In the genomic region with DNA sequence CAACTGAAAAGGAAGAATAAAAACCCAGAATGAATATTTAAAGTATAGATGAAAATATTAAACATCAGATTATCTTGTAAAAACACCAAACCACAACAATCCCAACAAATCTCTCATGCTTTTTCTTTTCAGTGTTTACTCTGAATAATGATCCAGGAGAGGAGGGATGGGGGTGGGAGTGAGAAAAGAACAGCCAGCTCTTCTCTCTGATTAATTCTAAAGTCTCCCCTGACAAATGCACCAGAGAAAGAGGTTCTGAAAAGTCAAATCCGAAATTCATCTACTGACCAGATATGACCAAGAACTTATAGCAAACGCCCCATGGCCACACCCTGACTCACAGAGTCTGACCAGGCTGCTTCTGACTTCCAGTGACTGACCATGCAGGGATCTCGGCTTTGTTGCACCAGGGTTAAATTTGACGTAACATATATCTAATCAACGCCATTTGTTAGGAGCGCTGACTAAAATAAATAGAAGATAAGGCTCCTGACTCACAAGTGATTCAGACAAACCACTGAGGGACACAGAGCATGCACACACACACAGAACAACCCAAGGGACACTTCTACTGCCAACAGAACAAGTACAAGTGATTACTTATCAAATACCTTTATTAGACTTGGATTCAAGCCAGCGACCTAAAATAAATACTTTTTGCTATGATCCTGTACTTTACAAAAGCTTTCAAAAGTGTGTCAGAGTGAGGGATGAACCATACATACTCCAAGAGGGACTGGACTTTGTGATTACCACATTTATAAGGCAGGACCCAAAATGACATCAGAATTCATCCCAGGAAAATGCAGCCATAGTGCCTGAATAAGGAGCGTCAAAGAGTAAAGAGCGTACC, we compare ENCODE assay signal across 1 cellular context.
A peak's percentile ranks its signal among the peaks of the same experiment; 100 is the strongest.
TF ChIP-seq lines count a peak whose summit lies in the region.

No MANE protein-coding gene starts in this region.

TF ChIP-seq in HepG2, 621 proteins besides CTCF, POLR2A, EP300 and RAD21 (continued from another document and continues in another):
- TF ChIP-seq ZBTB20 (CRISPR knock-in tag; IDR thresholded peaks at IDR 0.05; ENCODE audit: borderline replicate concordance, low read depth) (0 out of 2 replicates have a peak, but pooled peaks have one; percentile 23), NR2C2 (CRISPR knock-in tag; IDR thresholded peaks at IDR 0.05; ENCODE audit: borderline replicate concordance) (no peak; the same call in 1 of the 2 replicates), NKX3-1 (CRISPR knock-in tag; IDR thresholded peaks at IDR 0.05) (no peak), ZSCAN21 (CRISPR knock-in tag; IDR thresholded peaks at IDR 0.05; ENCODE audit: borderline replicate concordance) (no peak), ATF7 (IDR thresholded peaks at IDR 0.05) (peak; percentile 30), ATF7 (CRISPR knock-in tag; IDR thresholded peaks at IDR 0.05) (no peak), ARID2 (CRISPR knock-in tag; IDR thresholded peaks at IDR 0.05; ENCODE audit: borderline replicate concordance) (no peak), CEBPZ (IDR thresholded peaks at IDR 0.05; ENCODE audit: low read length) (no peak), ZNF703 (CRISPR knock-in tag; IDR thresholded peaks at IDR 0.05; ENCODE audit: borderline replicate concordance) (no peak), TOPORS (CRISPR knock-in tag; IDR thresholded peaks at IDR 0.05) (0 out of 2 replicates have a peak, but pooled peaks have one; percentile 26), CBX1 (IDR thresholded peaks at IDR 0.05; ENCODE audit: low read depth) (no peak), CREM (IDR thresholded peaks at IDR 0.05) (peak; percentile 81), CREM (CRISPR knock-in tag; IDR thresholded peaks at IDR 0.05) (no peak), ZSCAN9 (CRISPR knock-in tag; IDR thresholded peaks at IDR 0.05; ENCODE audit: borderline replicate concordance) (no peak), ZNF790 (CRISPR knock-in tag; IDR thresholded peaks at IDR 0.05; ENCODE audit: borderline replicate concordance) (no peak), HIVEP1 (CRISPR knock-in tag; IDR thresholded peaks at IDR 0.05) (no peak), CBX2 (IDR thresholded peaks at IDR 0.05; ENCODE audit: low read depth, low read length) (no peak), CBX2 (CRISPR knock-in tag; IDR thresholded peaks at IDR 0.05; ENCODE audit: low read depth) (no peak), HCFC1 (IDR thresholded peaks at IDR 0.05; ENCODE audit: low read depth, low read length) (no peak), JUND (CRISPR knock-in tag; IDR thresholded peaks at IDR 0.05) (no peak), FOXA1 (IDR thresholded peaks at IDR 0.05) (peak; percentile 57; the same call in 1 of the 2 replicates), FOXA1 (CRISPR knock-in tag; IDR thresholded peaks at IDR 0.05) (peak; percentile 72), NFE2L1 (CRISPR knock-in tag; IDR thresholded peaks at IDR 0.05; ENCODE audit: borderline replicate concordance) (no peak), GFI1 (CRISPR knock-in tag; IDR thresholded peaks at IDR 0.05; ENCODE audit: borderline replicate concordance) (no peak; the same call in 1 of the 2 replicates), KMT2A (CRISPR knock-in tag; IDR thresholded peaks at IDR 0.05) (no peak), MAFK (conservative IDR thresholded peaks at IDR 0.05 in 1 of 2, IDR thresholded peaks at IDR 0.05 in 1 of 2; ENCODE audit: low read length in 2 of 2) (no peak), ZBTB21 (CRISPR knock-in tag; IDR thresholded peaks at IDR 0.05) (peak; percentile 97), ZNF329 (CRISPR knock-in tag; IDR thresholded peaks at IDR 0.05; ENCODE audit: low read depth) (no peak), ZNF724P (CRISPR knock-in tag; IDR thresholded peaks at IDR 0.05; ENCODE audit: borderline replicate concordance) (no peak), ZNF7 (CRISPR knock-in tag; IDR thresholded peaks at IDR 0.05) (peak; percentile 97), KDM5B (CRISPR knock-in tag; IDR thresholded peaks at IDR 0.05; ENCODE audit: borderline replicate concordance) (no peak), ZNF234 (CRISPR knock-in tag; conservative IDR thresholded peaks at IDR 0.05) (no peak), ATF4 (CRISPR knock-in tag; IDR thresholded peaks at IDR 0.05) (0 out of 4 replicates have a peak, but pooled peaks of 1 of the 2 experiments have one; percentile 57), JDP2 (CRISPR knock-in tag; IDR thresholded peaks at IDR 0.05; ENCODE audit: borderline replicate concordance) (no peak), MXD4 (CRISPR knock-in tag; IDR thresholded peaks at IDR 0.05) (no peak), ZNF260 (CRISPR knock-in tag; IDR thresholded peaks at IDR 0.05; ENCODE audit: borderline replicate concordance, low read depth) (no peak), PHB2 (IDR thresholded peaks at IDR 0.05; ENCODE audit: partially characterized antibody) (no peak), MZF1 (CRISPR knock-in tag; IDR thresholded peaks at IDR 0.05; ENCODE audit: borderline replicate concordance) (no peak), ZBTB7B (CRISPR knock-in tag; IDR thresholded peaks at IDR 0.05) (no peak; the same call in 1 of the 2 replicates), PHF21A (CRISPR knock-in tag; IDR thresholded peaks at IDR 0.05) (no peak), ZFP82 (CRISPR knock-in tag; IDR thresholded peaks at IDR 0.05; ENCODE audit: borderline replicate concordance) (no peak), TEAD3 (CRISPR knock-in tag; optimal IDR thresholded peaks at IDR 0.05; ENCODE audit: borderline replicate concordance) (no peak), ZKSCAN5 (CRISPR knock-in tag; IDR thresholded peaks at IDR 0.05) (no peak), FOXP1 (IDR thresholded peaks at IDR 0.05) (no peak), FOXP1 (CRISPR knock-in tag; IDR thresholded peaks at IDR 0.05) (peak; percentile 81; the same call in 1 of the 2 replicates), NCOR1 (IDR thresholded peaks at IDR 0.05; ENCODE audit: borderline replicate concordance, low read length) (no peak), DMAP1 (CRISPR knock-in tag; IDR thresholded peaks at IDR 0.05) (no peak), ZSCAN25 (CRISPR knock-in tag; IDR thresholded peaks at IDR 0.05) (no peak), AGO2 (optimal IDR thresholded peaks at IDR 0.05; ENCODE audit: low read depth, low read length) (no peak), KLF6 (CRISPR knock-in tag; IDR thresholded peaks at IDR 0.05) (no peak), TBL1XR1 (IDR thresholded peaks at IDR 0.05; ENCODE audit: borderline replicate concordance, low read length, partially characterized antibody) (no peak), IKZF5 (CRISPR knock-in tag; IDR thresholded peaks at IDR 0.05) (no peak; the same call in 1 of the 2 replicates), KDM3A (CRISPR knock-in tag; IDR thresholded peaks at IDR 0.05; ENCODE audit: low read depth) (no peak), ZNF841 (CRISPR knock-in tag; IDR thresholded peaks at IDR 0.05; ENCODE audit: borderline replicate concordance) (no peak), ETV5 (CRISPR knock-in tag; IDR thresholded peaks at IDR 0.05; ENCODE audit: borderline replicate concordance) (no peak; the same call in 1 of the 2 replicates), NFKB2 (CRISPR knock-in tag; IDR thresholded peaks at IDR 0.05; ENCODE audit: borderline replicate concordance) (no peak)
- TF ChIP-seq, protein P1, sequence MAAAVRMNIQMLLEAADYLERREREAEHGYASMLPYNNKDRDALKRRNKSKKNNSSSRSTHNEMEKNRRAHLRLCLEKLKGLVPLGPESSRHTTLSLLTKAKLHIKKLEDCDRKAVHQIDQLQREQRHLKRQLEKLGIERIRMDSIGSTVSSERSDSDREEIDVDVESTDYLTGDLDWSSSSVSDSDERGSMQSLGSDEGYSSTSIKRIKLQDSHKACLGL (CRISPR knock-in tag; IDR thresholded peaks at IDR 0.05), result no peak
- TF ChIP-seq, protein P2, sequence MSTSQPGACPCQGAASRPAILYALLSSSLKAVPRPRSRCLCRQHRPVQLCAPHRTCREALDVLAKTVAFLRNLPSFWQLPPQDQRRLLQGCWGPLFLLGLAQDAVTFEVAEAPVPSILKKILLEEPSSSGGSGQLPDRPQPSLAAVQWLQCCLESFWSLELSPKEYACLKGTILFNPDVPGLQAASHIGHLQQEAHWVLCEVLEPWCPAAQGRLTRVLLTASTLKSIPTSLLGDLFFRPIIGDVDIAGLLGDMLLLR (CRISPR knock-in tag; IDR thresholded peaks at IDR 0.05), result no peak
- TF ChIP-seq, protein P3, sequence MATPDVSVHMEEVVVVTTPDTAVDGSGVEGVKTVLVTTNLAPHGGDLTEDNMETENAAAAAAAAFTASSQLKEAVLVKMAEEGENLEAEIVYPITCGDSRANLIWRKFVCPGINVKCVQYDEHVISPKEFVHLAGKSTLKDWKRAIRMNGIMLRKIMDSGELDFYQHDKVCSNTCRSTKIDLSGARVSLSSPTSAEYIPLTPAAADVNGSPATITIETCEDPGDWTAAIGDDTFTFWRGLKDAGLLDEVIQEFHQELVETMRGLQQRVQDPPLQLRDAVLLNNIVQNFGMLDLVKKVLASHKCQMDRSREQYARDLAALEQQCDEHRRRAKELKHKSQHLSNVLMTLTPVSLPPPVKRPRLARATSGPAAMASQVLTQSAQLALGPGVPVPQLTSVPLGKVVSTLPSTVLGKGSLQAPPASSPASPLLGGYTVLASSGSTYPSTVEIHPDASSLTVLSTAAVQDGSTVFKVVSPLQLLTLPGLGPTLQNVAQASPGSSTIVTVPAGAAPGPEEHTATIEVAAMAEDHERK (CRISPR knock-in tag; IDR thresholded peaks at IDR 0.05; ENCODE audit: low read depth), result no peak
- TF ChIP-seq, protein P4, sequence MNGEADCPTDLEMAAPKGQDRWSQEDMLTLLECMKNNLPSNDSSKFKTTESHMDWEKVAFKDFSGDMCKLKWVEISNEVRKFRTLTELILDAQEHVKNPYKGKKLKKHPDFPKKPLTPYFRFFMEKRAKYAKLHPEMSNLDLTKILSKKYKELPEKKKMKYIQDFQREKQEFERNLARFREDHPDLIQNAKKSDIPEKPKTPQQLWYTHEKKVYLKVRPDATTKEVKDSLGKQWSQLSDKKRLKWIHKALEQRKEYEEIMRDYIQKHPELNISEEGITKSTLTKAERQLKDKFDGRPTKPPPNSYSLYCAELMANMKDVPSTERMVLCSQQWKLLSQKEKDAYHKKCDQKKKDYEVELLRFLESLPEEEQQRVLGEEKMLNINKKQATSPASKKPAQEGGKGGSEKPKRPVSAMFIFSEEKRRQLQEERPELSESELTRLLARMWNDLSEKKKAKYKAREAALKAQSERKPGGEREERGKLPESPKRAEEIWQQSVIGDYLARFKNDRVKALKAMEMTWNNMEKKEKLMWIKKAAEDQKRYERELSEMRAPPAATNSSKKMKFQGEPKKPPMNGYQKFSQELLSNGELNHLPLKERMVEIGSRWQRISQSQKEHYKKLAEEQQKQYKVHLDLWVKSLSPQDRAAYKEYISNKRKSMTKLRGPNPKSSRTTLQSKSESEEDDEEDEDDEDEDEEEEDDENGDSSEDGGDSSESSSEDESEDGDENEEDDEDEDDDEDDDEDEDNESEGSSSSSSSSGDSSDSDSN (CRISPR knock-in tag; IDR thresholded peaks at IDR 0.05), result no peak
- TF ChIP-seq, protein P5, sequence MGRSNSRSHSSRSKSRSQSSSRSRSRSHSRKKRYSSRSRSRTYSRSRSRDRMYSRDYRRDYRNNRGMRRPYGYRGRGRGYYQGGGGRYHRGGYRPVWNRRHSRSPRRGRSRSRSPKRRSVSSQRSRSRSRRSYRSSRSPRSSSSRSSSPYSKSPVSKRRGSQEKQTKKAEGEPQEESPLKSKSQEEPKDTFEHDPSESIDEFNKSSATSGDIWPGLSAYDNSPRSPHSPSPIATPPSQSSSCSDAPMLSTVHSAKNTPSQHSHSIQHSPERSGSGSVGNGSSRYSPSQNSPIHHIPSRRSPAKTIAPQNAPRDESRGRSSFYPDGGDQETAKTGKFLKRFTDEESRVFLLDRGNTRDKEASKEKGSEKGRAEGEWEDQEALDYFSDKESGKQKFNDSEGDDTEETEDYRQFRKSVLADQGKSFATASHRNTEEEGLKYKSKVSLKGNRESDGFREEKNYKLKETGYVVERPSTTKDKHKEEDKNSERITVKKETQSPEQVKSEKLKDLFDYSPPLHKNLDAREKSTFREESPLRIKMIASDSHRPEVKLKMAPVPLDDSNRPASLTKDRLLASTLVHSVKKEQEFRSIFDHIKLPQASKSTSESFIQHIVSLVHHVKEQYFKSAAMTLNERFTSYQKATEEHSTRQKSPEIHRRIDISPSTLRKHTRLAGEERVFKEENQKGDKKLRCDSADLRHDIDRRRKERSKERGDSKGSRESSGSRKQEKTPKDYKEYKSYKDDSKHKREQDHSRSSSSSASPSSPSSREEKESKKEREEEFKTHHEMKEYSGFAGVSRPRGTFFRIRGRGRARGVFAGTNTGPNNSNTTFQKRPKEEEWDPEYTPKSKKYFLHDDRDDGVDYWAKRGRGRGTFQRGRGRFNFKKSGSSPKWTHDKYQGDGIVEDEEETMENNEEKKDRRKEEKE (IDR thresholded peaks at IDR 0.05), result no peak
